ENCODE assay signal across 1 cellular context in the genomic region with DNA sequence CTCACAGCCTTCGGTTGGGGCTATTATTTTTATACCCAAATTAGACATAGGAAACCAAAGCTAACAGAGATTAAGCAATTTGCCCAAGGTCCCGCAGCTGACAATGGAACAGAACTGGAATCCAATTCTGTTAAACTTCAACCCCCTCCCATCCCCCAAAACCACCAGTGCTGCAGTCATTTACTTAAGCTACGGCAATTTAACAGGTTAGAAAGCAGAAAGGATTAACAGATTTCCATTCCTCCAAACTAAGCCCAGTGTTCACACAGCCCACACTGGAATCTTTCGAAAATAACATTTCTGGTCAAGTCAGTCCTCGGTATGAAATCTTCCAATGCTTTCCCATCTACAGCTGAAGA.
TF ChIP-seq lines count a peak whose summit lies in the region.

No MANE protein-coding gene starts in this region.

TF ChIP-seq in GM23338, 12 proteins besides CTCF, POLR2A, EP300 and RAD21 (continued from another document):
- TF ChIP-seq, protein P1, sequence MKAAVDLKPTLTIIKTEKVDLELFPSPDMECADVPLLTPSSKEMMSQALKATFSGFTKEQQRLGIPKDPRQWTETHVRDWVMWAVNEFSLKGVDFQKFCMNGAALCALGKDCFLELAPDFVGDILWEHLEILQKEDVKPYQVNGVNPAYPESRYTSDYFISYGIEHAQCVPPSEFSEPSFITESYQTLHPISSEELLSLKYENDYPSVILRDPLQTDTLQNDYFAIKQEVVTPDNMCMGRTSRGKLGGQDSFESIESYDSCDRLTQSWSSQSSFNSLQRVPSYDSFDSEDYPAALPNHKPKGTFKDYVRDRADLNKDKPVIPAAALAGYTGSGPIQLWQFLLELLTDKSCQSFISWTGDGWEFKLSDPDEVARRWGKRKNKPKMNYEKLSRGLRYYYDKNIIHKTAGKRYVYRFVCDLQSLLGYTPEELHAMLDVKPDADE (IDR thresholded peaks at IDR 0.05): no peak
- TF ChIP-seq EZH2phosphoT487 (IDR thresholded peaks at IDR 0.05; ENCODE audit: unreplicated experiment) (no peak), ZNF331 (CRISPR knock-in tag; IDR thresholded peaks at IDR 0.05; ENCODE audit: low read depth) (no peak), STAT1 (IDR thresholded peaks at IDR 0.05; ENCODE audit: unreplicated experiment) (no peak), ZNF114 (CRISPR knock-in tag; IDR thresholded peaks at IDR 0.05) (no peak)
- TF ChIP-seq, protein P2, sequence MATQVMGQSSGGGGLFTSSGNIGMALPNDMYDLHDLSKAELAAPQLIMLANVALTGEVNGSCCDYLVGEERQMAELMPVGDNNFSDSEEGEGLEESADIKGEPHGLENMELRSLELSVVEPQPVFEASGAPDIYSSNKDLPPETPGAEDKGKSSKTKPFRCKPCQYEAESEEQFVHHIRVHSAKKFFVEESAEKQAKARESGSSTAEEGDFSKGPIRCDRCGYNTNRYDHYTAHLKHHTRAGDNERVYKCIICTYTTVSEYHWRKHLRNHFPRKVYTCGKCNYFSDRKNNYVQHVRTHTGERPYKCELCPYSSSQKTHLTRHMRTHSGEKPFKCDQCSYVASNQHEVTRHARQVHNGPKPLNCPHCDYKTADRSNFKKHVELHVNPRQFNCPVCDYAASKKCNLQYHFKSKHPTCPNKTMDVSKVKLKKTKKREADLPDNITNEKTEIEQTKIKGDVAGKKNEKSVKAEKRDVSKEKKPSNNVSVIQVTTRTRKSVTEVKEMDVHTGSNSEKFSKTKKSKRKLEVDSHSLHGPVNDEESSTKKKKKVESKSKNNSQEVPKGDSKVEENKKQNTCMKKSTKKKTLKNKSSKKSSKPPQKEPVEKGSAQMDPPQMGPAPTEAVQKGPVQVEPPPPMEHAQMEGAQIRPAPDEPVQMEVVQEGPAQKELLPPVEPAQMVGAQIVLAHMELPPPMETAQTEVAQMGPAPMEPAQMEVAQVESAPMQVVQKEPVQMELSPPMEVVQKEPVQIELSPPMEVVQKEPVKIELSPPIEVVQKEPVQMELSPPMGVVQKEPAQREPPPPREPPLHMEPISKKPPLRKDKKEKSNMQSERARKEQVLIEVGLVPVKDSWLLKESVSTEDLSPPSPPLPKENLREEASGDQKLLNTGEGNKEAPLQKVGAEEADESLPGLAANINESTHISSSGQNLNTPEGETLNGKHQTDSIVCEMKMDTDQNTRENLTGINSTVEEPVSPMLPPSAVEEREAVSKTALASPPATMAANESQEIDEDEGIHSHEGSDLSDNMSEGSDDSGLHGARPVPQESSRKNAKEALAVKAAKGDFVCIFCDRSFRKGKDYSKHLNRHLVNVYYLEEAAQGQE (IDR thresholded peaks at IDR 0.05; ENCODE audit: unreplicated experiment): no peak
TF ChIP-seq in GM23338: peak in this region for 0.
